In the genomic region with DNA sequence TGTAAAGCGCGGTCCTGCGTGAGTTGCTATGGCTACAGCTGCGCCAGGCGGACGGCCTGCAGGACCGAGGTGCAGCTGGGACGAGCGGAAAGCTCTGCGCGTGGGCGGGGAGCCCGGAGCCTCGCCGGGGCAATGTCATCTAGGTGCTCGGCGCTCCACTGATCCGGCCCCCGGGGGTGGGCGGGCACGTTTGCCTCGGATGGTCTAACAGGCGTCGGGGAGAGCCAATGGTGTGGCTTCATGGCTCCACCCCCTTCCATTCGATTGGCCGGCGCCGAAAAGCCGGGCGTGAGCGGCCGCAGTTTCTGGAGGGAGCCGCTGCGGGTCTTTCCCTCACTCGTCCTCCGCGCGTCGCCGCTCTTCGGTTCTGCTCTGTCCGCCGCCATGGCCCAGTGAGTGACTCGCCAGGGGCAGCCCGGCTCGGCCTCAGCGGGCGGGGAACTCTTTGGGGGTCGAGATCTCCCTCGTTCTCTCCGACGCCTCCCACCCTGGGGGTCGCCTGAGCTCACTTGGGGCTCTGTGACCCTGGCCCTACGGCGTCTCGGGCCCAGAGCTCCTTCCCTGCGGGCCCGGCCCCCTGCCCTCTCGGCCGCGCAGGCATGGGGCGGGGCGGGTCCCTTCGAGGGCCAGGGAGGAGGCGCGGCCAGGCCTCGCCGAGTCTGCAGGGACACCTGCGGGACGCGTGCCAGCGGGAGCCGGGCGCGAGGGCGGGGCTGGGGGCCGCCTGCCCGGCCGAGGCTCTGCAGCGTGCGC, we compare ENCODE assay signal across 1 cellular context.
TF ChIP-seq lines count a peak whose summit lies in the region.

A gene (plus strand): TSS at position 331 of the 753 bp plus-strand sequence. CDS start 54 bp downstream, at position 385.

TF ChIP-seq in K562, 482 proteins besides CTCF, POLR2A, EP300 and RAD21 (continued from another document and continues in another):
- TF ChIP-seq, protein P1, sequence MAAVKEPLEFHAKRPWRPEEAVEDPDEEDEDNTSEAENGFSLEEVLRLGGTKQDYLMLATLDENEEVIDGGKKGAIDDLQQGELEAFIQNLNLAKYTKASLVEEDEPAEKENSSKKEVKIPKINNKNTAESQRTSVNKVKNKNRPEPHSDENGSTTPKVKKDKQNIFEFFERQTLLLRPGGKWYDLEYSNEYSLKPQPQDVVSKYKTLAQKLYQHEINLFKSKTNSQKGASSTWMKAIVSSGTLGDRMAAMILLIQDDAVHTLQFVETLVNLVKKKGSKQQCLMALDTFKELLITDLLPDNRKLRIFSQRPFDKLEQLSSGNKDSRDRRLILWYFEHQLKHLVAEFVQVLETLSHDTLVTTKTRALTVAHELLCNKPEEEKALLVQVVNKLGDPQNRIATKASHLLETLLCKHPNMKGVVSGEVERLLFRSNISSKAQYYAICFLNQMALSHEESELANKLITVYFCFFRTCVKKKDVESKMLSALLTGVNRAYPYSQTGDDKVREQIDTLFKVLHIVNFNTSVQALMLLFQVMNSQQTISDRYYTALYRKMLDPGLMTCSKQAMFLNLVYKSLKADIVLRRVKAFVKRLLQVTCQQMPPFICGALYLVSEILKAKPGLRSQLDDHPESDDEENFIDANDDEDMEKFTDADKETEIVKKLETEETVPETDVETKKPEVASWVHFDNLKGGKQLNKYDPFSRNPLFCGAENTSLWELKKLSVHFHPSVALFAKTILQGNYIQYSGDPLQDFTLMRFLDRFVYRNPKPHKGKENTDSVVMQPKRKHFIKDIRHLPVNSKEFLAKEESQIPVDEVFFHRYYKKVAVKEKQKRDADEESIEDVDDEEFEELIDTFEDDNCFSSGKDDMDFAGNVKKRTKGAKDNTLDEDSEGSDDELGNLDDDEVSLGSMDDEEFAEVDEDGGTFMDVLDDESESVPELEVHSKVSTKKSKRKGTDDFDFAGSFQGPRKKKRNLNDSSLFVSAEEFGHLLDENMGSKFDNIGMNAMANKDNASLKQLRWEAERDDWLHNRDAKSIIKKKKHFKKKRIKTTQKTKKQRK (IDR thresholded peaks at IDR 0.05; ENCODE audit: borderline replicate concordance, low read depth, low read length): peak; percentile 75
- TF ChIP-seq CXXC5 (CRISPR knock-in tag; IDR thresholded peaks at IDR 0.05): peak; percentile 99
- no peak for TF ChIP-seq ZNF124 (CRISPR knock-in tag; IDR thresholded peaks at IDR 0.05)
- no peak for TF ChIP-seq SRSF3 (IDR thresholded peaks at IDR 0.05; ENCODE audit: insufficient read depth, low read length)
- TF ChIP-seq, protein P2, sequence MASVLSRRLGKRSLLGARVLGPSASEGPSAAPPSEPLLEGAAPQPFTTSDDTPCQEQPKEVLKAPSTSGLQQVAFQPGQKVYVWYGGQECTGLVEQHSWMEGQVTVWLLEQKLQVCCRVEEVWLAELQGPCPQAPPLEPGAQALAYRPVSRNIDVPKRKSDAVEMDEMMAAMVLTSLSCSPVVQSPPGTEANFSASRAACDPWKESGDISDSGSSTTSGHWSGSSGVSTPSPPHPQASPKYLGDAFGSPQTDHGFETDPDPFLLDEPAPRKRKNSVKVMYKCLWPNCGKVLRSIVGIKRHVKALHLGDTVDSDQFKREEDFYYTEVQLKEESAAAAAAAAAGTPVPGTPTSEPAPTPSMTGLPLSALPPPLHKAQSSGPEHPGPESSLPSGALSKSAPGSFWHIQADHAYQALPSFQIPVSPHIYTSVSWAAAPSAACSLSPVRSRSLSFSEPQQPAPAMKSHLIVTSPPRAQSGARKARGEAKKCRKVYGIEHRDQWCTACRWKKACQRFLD (CRISPR knock-in tag; IDR thresholded peaks at IDR 0.05): no peak
- TF ChIP-seq ZNF445 (CRISPR knock-in tag; IDR thresholded peaks at IDR 0.05; ENCODE audit: low read depth): no peak
- TF ChIP-seq NFYB (IDR thresholded peaks at IDR 0.05; ENCODE audit: extremely low read depth, insufficient read length): peak; percentile 99
- TF ChIP-seq RBM14 (IDR thresholded peaks at IDR 0.05; ENCODE audit: borderline replicate concordance, insufficient read depth, low read depth, low read length): no peak
- TF ChIP-seq KLF13 (tag; IDR thresholded peaks at IDR 0.05; ENCODE audit: borderline replicate concordance, low read depth): peak; percentile 44; the same call in 1 of the 2 replicates
- no peak for TF ChIP-seq ADNP (tag; IDR thresholded peaks at IDR 0.05)
- TF ChIP-seq CC2D1A (IDR thresholded peaks at IDR 0.05): no peak
- TF ChIP-seq NCOA1 (IDR thresholded peaks at IDR 0.05; ENCODE audit: low read depth): peak; percentile 38; the same call in 1 of the 2 replicates
- peak; percentile 95 for TF ChIP-seq MTA3 (IDR thresholded peaks at IDR 0.05; ENCODE audit: borderline replicate concordance)
- TF ChIP-seq MEF2D (tag; conservative IDR thresholded peaks at IDR 0.05; ENCODE audit: low read depth): no peak
- no peak for TF ChIP-seq TCFL5 (CRISPR knock-in tag; conservative IDR thresholded peaks at IDR 0.05)
- no peak for TF ChIP-seq BDP1 (IDR thresholded peaks at IDR 0.05; ENCODE audit: insufficient read depth, insufficient read length)
- TF ChIP-seq JUND (IDR thresholded peaks at IDR 0.05; ENCODE audit: borderline replicate concordance, low read depth, low read length): peak; percentile 73
- no peak; the same call in 2 of the 3 replicates for TF ChIP-seq JUND (tag; IDR thresholded peaks at IDR 0.05; ENCODE audit: borderline replicate concordance, low read depth, low read length)
- TF ChIP-seq XRCC3 (IDR thresholded peaks at IDR 0.05): no peak; the same call in 1 of the 2 replicates
- TF ChIP-seq COPS2 (conservative IDR thresholded peaks at IDR 0.05): no peak
- TF ChIP-seq POLR2AphosphoS5 (IDR thresholded peaks at IDR 0.05; ENCODE audit: control insufficient read depth, insufficient read depth, low read depth, low read length): peak; percentile 89
- TF ChIP-seq SMAD3 (CRISPR knock-in tag; conservative IDR thresholded peaks at IDR 0.05): no peak
- TF ChIP-seq ZNF668 (CRISPR knock-in tag; IDR thresholded peaks at IDR 0.05): no peak
- TF ChIP-seq XRCC5 (IDR thresholded peaks at IDR 0.05; ENCODE audit: low read depth, low read length): peak; percentile 97
- TF ChIP-seq HDAC6 (IDR thresholded peaks at IDR 0.05; ENCODE audit: low read depth, low read length): no peak
- TF ChIP-seq HNRNPK (IDR thresholded peaks at IDR 0.05; ENCODE audit: low read depth, low read length, poor library complexity, severe bottlenecking): no peak
- TF ChIP-seq PHF8 (IDR thresholded peaks at IDR 0.05; ENCODE audit: borderline replicate concordance, low read length): peak; percentile 92
- TF ChIP-seq, protein P3, sequence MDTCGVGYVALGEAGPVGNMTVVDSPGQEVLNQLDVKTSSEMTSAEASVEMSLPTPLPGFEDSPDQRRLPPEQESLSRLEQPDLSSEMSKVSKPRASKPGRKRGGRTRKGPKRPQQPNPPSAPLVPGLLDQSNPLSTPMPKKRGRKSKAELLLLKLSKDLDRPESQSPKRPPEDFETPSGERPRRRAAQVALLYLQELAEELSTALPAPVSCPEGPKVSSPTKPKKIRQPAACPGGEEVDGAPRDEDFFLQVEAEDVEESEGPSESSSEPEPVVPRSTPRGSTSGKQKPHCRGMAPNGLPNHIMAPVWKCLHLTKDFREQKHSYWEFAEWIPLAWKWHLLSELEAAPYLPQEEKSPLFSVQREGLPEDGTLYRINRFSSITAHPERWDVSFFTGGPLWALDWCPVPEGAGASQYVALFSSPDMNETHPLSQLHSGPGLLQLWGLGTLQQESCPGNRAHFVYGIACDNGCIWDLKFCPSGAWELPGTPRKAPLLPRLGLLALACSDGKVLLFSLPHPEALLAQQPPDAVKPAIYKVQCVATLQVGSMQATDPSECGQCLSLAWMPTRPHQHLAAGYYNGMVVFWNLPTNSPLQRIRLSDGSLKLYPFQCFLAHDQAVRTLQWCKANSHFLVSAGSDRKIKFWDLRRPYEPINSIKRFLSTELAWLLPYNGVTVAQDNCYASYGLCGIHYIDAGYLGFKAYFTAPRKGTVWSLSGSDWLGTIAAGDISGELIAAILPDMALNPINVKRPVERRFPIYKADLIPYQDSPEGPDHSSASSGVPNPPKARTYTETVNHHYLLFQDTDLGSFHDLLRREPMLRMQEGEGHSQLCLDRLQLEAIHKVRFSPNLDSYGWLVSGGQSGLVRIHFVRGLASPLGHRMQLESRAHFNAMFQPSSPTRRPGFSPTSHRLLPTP (IDR thresholded peaks at IDR 0.05; ENCODE audit: borderline replicate concordance, extremely low read depth, insufficient read length): no peak
- TF ChIP-seq, protein P4, sequence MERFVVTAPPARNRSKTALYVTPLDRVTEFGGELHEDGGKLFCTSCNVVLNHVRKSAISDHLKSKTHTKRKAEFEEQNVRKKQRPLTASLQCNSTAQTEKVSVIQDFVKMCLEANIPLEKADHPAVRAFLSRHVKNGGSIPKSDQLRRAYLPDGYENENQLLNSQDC (CRISPR knock-in tag; IDR thresholded peaks at IDR 0.05): no peak
- TF ChIP-seq NR2F6 (CRISPR knock-in tag; IDR thresholded peaks at IDR 0.05): no peak
- TF ChIP-seq ERF (CRISPR knock-in tag; IDR thresholded peaks at IDR 0.05): peak; percentile 54; the same call in 1 of the 2 replicates
- TF ChIP-seq NELFE (IDR thresholded peaks at IDR 0.05; ENCODE audit: insufficient read depth, insufficient read length): no peak
- TF ChIP-seq, protein P5, sequence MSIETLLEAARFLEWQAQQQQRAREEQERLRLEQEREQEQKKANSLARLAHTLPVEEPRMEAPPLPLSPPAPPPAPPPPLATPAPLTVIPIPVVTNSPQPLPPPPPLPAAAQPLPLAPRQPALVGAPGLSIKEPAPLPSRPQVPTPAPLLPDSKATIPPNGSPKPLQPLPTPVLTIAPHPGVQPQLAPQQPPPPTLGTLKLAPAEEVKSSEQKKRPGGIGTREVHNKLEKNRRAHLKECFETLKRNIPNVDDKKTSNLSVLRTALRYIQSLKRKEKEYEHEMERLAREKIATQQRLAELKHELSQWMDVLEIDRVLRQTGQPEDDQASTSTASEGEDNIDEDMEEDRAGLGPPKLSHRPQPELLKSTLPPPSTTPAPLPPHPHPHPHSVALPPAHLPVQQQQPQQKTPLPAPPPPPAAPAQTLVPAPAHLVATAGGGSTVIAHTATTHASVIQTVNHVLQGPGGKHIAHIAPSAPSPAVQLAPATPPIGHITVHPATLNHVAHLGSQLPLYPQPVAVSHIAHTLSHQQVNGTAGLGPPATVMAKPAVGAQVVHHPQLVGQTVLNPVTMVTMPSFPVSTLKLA (conservative IDR thresholded peaks at IDR 0.05): peak; percentile 96 to 98
- TF ChIP-seq, protein P6, sequence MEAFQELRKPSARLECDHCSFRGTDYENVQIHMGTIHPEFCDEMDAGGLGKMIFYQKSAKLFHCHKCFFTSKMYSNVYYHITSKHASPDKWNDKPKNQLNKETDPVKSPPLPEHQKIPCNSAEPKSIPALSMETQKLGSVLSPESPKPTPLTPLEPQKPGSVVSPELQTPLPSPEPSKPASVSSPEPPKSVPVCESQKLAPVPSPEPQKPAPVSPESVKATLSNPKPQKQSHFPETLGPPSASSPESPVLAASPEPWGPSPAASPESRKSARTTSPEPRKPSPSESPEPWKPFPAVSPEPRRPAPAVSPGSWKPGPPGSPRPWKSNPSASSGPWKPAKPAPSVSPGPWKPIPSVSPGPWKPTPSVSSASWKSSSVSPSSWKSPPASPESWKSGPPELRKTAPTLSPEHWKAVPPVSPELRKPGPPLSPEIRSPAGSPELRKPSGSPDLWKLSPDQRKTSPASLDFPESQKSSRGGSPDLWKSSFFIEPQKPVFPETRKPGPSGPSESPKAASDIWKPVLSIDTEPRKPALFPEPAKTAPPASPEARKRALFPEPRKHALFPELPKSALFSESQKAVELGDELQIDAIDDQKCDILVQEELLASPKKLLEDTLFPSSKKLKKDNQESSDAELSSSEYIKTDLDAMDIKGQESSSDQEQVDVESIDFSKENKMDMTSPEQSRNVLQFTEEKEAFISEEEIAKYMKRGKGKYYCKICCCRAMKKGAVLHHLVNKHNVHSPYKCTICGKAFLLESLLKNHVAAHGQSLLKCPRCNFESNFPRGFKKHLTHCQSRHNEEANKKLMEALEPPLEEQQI (IDR thresholded peaks at IDR 0.05): no peak
- peak; percentile 75; the same call in 1 of the 2 replicates for TF ChIP-seq PRMT5 (CRISPR knock-in tag; IDR thresholded peaks at IDR 0.05)
- TF ChIP-seq NFIC (IDR thresholded peaks at IDR 0.05): peak; percentile 77
- peak; percentile 70 for TF ChIP-seq PRPF4 (IDR thresholded peaks at IDR 0.05; ENCODE audit: insufficient read depth, low read depth, low read length, poor library complexity, severe bottlenecking)
- TF ChIP-seq, protein P7, sequence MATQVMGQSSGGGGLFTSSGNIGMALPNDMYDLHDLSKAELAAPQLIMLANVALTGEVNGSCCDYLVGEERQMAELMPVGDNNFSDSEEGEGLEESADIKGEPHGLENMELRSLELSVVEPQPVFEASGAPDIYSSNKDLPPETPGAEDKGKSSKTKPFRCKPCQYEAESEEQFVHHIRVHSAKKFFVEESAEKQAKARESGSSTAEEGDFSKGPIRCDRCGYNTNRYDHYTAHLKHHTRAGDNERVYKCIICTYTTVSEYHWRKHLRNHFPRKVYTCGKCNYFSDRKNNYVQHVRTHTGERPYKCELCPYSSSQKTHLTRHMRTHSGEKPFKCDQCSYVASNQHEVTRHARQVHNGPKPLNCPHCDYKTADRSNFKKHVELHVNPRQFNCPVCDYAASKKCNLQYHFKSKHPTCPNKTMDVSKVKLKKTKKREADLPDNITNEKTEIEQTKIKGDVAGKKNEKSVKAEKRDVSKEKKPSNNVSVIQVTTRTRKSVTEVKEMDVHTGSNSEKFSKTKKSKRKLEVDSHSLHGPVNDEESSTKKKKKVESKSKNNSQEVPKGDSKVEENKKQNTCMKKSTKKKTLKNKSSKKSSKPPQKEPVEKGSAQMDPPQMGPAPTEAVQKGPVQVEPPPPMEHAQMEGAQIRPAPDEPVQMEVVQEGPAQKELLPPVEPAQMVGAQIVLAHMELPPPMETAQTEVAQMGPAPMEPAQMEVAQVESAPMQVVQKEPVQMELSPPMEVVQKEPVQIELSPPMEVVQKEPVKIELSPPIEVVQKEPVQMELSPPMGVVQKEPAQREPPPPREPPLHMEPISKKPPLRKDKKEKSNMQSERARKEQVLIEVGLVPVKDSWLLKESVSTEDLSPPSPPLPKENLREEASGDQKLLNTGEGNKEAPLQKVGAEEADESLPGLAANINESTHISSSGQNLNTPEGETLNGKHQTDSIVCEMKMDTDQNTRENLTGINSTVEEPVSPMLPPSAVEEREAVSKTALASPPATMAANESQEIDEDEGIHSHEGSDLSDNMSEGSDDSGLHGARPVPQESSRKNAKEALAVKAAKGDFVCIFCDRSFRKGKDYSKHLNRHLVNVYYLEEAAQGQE (CRISPR knock-in tag; IDR thresholded peaks at IDR 0.05; ENCODE audit: low read depth): peak; percentile 72
- TF ChIP-seq, protein P8, sequence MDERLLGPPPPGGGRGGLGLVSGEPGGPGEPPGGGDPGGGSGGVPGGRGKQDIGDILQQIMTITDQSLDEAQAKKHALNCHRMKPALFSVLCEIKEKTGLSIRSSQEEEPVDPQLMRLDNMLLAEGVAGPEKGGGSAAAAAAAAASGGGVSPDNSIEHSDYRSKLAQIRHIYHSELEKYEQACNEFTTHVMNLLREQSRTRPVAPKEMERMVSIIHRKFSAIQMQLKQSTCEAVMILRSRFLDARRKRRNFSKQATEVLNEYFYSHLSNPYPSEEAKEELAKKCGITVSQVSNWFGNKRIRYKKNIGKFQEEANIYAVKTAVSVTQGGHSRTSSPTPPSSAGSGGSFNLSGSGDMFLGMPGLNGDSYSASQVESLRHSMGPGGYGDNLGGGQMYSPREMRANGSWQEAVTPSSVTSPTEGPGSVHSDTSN (CRISPR knock-in tag; IDR thresholded peaks at IDR 0.05; ENCODE audit: low read depth): peak; percentile 81
- TF ChIP-seq, protein P8 (tag; conservative IDR thresholded peaks at IDR 0.05; ENCODE audit: low read depth): peak; percentile 99
